In genomic region chr5:111735829-111736228, GRCh38 we compare ENCODE assay signal across 9 cellular contexts. TPM values are rescaled to one million over a fixed set of nuclear protein-coding genes. Genes with fewer than 3 reads are reported as not detected.
DNase-seq lines count a peak whose midpoint lies in the region; TF ChIP-seq lines count a peak whose summit lies in the region.
"Had no signal": no experiment of that assay in that cellular context is flagged by ENCODE, and none has a peak within 500 bp of the region (broad histone marks: within the 10 kb centered on the region; RNA-seq: fewer than 3 reads in every experiment).

No MANE protein-coding gene starts in this region.

- TF ChIP-seq CTCF in AG10803 (conservative IDR thresholded peaks at IDR 0.05; ENCODE audit: low read length) = no peak
- TF ChIP-seq CTCF in chondrocyte (IDR thresholded peaks at IDR 0.05) = no peak
- TF ChIP-seq CTCF in nephron (IDR thresholded peaks at IDR 0.05; ENCODE audit: unreplicated experiment in 3 of 3) = no peak
- no peak for TF ChIP-seq CTCF in esophagus muscularis mucosa (IDR thresholded peaks at IDR 0.05)

- H3K27ac Mint-ChIP-seq in chondrocyte (ENCODE audit: unreplicated experiment) = peak overlapping the region; percentile 97
- peak overlapping the region; percentile 60 to 83 (median 81) for H3K27ac Mint-ChIP-seq in nephron

- DNase-seq in AG10803 (ENCODE audit: low read depth) = peak; percentile 87
- peak; percentile 98 for DNase-seq in MG63
- DNase-seq in chondrocyte (ENCODE audit: low spot score) = no peak
- DNase-seq in esophagus muscularis mucosa (ENCODE audit: extremely low spot score) = no peak
- no peak for DNase-seq in NCI-H345 (lab: John Stamatoyannopoulos, UW)
- DNase-seq in putamen (ENCODE audit: low spot score) = no peak
- no peak for DNase-seq in cortex of kidney (lab: John Stamatoyannopoulos, UW)

- H3K36me3 Mint-ChIP-seq in chondrocyte (ENCODE audit: low read depth) (peaks cover 38% of the 10 kb centered on the region), nephron (ENCODE audit: low read depth) (peaks cover 86% of the 10 kb centered on the region)

- H3K36me3 ChIP-seq in MG63 = peaks cover 21% of the 10 kb centered on the region
- peaks cover 0 to 13% (median 4%) of the 10 kb centered on the region in 4 donors for H3K36me3 ChIP-seq in esophagus muscularis mucosa

- H3K27ac ChIP-seq in esophagus muscularis mucosa (replicated peaks in 1 of 4) = peak overlapping the region in 2 of 4 donors; percentile 16 to 29
- H3K27ac ChIP-seq: HL-60 had no signal

- TF ChIP-seq POLR2A in esophagus muscularis mucosa (IDR thresholded peaks at IDR 0.05; ENCODE audit: low read depth) = no peak

- 23% methylated on average over 4 of the region's 4 CpGs for WGBS in esophagus muscularis mucosa

- intact Hi-C loops in esophagus muscularis mucosa (cut with DNase I) = no loop called here

- H3K4me1 ChIP-seq in esophagus muscularis mucosa = peaks cover 45 to 65% (median 58%) of the 10 kb centered on the region in 4 donors

- H3K4me3 Mint-ChIP-seq in chondrocyte (ENCODE audit: unreplicated experiment) (peak overlapping the region; percentile 35), nephron (peak overlapping the region in 2 of 3 experiments; percentile 9 to 37)

- no peak for TF ChIP-seq EP300 in esophagus muscularis mucosa (IDR thresholded peaks at IDR 0.05)

- H3K27me3 ChIP-seq in MG63 = no peaks in the 10 kb centered on the region
- H3K27me3 ChIP-seq in esophagus muscularis mucosa = no peaks in the 10 kb centered on the region

- H3K4me3 ChIP-seq in AG10803 (ENCODE audit: low read length) (no peak overlapping the region), MG63 (no peak overlapping the region), esophagus muscularis mucosa (no peak overlapping the region)

- H3K9me3 ChIP-seq in MG63 (no peaks in the 10 kb centered on the region), esophagus muscularis mucosa (no peaks in the 10 kb centered on the region)

- H3K4me1 Mint-ChIP-seq in chondrocyte (ENCODE audit: low read depth) = peaks cover 94% of the 10 kb centered on the region
- H3K4me1 Mint-ChIP-seq in nephron = peaks cover 83% of the 10 kb centered on the region

- H3K27me3 Mint-ChIP-seq in chondrocyte (ENCODE audit: low read depth) = no peaks in the 10 kb centered on the region
- no peaks in the 10 kb centered on the region for H3K27me3 Mint-ChIP-seq in nephron (ENCODE audit: low read depth)

- H3K9me3 Mint-ChIP-seq in chondrocyte (ENCODE audit: low read depth) = no peaks in the 10 kb centered on the region
- H3K9me3 Mint-ChIP-seq in nephron = no peaks in the 10 kb centered on the region

RNA-seq across cellular contexts. Expression of gene NREP, which starts 21.2 kb away (rescaled TPM):
- 92.2 and 116 TPM in 2 replicates for total RNA-seq in MG63 (2014; rRNA removed; shearing (Covaris generic); ENCODE audit: low replicate concordance)
- total RNA-seq in chondrocyte (595 to 1,006 TPM (median 987 TPM) in 3 replicates), esophagus muscularis mucosa (10 to 100 TPM in 2 of 4 donors, 1 to 10 TPM in 2; 6.0 to 19.8 (median 10.5) TPM)

Comparison
In these comparisons a context has a peak if more than half of its experiments do, and no peak if none do; other contexts are left out.
1. DNase-seq: peak in AG10803 (single experiment) and MG63 (single experiment); none in chondrocyte (single experiment), esophagus muscularis mucosa (single experiment), NCI-H345 (single experiment), putamen (single experiment) and cortex of kidney (single experiment).